ENCODE assay signal across 6 cellular contexts in genomic region chr12:113186033-113186365, GRCh38. TPM values are rescaled to one million over a fixed set of nuclear protein-coding genes. Genes with fewer than 3 reads are reported as not detected.
A peak's percentile ranks its signal among the peaks of the same experiment; 100 is the strongest.
DNase-seq lines count a peak whose midpoint lies in the region; ATAC-seq, FAIRE-seq and TF ChIP-seq lines count a peak whose summit lies in the region.

No MANE protein-coding gene starts in this region.

- no peak for FAIRE-seq in urothelium cell line (lab: Jason Lieb, UNC)

- peak overlapping the region; percentile 97 for H3K4me3 ChIP-seq in H7 (ENCODE audit: insufficient read depth, low read depth, low read length)
- peak overlapping the region; percentile 99 for H3K4me3 ChIP-seq in SK-N-MC
- peak overlapping the region; percentile 88 for H3K4me3 ChIP-seq in kidney epithelial cell (ENCODE audit: low read depth, low read length)

- H3K27me3 ChIP-seq in H7 (ENCODE audit: control insufficient read depth, insufficient read depth, low read length) (no peaks in the 10 kb centered on the region), kidney epithelial cell (ENCODE audit: control insufficient read depth, insufficient read depth, low read length) (no peaks in the 10 kb centered on the region)

- no peak for ATAC-seq in GM19463 (IDR thresholded peaks at IDR 0.05; ENCODE audit: unreplicated experiment)

- no peak for DNase-seq in H7
- no peak for DNase-seq in SK-N-MC (ENCODE audit: low read depth, low spot score)
- no peak for DNase-seq in kidney epithelial cell (ENCODE audit: low read depth)
- DNase-seq in ureter (ENCODE audit: low spot score), result no peak
- DNase-seq in urothelium cell line (ENCODE audit: low spot score), result no peak

- no peaks in the 10 kb centered on the region for H3K9me3 ChIP-seq in SK-N-MC (ENCODE audit: low read depth, low read length)

- no peak for TF ChIP-seq CTCF in kidney epithelial cell (IDR thresholded peaks at IDR 0.05; ENCODE audit: insufficient read depth, low read length, poor library complexity, severe bottlenecking)

- peak overlapping the region; percentile 99 for H3K9ac ChIP-seq in SK-N-MC (ENCODE audit: insufficient read length)

- H3K36me3 ChIP-seq in H7 (replicated peaks; ENCODE audit: control insufficient read depth, insufficient read depth, low read length) (peaks cover 14% of the 10 kb centered on the region), SK-N-MC (ENCODE audit: insufficient read depth, low read length) (peaks cover 26% of the 10 kb centered on the region; the same call in 1 of the 2 replicates), kidney epithelial cell (ENCODE audit: control insufficient read depth, insufficient read depth, low read length) (no peaks in the 10 kb centered on the region)

- H3K27ac ChIP-seq in SK-N-MC, result peak overlapping the region; percentile 92

RNA-seq across cellular contexts. Expression of gene RITA1, which starts 0.5 kb away (rescaled TPM):
- 42.3 and 45.9 TPM in 2 replicates for total RNA-seq in H7 (2014; rRNA removed; shearing (Covaris generic))
- total RNA-seq in kidney epithelial cell, result 33.6 and 36.0 TPM in 2 replicates
- total RNA-seq in ureter, result 11.6 TPM

RNA-seq across cellular contexts. Expression of gene DDX54, which starts 0.7 kb away (rescaled TPM):
- total RNA-seq in H7 (2014; rRNA removed; shearing (Covaris generic)), result 93.9 and 101 TPM in 2 replicates
- 73.9 and 77.6 TPM in 2 replicates for total RNA-seq in kidney epithelial cell
- total RNA-seq in ureter, result 65.2 TPM

RNA-seq across cellular contexts. Expression of gene TPCN1, which starts 35.3 kb away (rescaled TPM):
- total RNA-seq in H7 (2014; rRNA removed; shearing (Covaris generic)), result 19.2 and 20.7 TPM in 2 replicates
- total RNA-seq in kidney epithelial cell (25.8 and 34.9 TPM in 2 replicates), ureter (133 TPM)

RNA-seq across cellular contexts. Expression of gene CFAP73, which starts 36.5 kb away (rescaled TPM):
- total RNA-seq in H7 (2014; rRNA removed; shearing (Covaris generic)), result 0.33 TPM in 1 of 2 replicates, not detected in the other
- not detected in 2 replicates for total RNA-seq in kidney epithelial cell
- not detected for total RNA-seq in ureter

RNA-seq across cellular contexts. Expression of gene RASAL1, which starts 50.4 kb away (rescaled TPM):
- 4.4 and 4.5 TPM in 2 replicates for total RNA-seq in H7 (2014; rRNA removed; shearing (Covaris generic))
- total RNA-seq in kidney epithelial cell (1.1 and 1.8 TPM in 2 replicates), ureter (1.6 TPM)
